8 cellular contexts compared by ENCODE assay signal in the genomic region with DNA sequence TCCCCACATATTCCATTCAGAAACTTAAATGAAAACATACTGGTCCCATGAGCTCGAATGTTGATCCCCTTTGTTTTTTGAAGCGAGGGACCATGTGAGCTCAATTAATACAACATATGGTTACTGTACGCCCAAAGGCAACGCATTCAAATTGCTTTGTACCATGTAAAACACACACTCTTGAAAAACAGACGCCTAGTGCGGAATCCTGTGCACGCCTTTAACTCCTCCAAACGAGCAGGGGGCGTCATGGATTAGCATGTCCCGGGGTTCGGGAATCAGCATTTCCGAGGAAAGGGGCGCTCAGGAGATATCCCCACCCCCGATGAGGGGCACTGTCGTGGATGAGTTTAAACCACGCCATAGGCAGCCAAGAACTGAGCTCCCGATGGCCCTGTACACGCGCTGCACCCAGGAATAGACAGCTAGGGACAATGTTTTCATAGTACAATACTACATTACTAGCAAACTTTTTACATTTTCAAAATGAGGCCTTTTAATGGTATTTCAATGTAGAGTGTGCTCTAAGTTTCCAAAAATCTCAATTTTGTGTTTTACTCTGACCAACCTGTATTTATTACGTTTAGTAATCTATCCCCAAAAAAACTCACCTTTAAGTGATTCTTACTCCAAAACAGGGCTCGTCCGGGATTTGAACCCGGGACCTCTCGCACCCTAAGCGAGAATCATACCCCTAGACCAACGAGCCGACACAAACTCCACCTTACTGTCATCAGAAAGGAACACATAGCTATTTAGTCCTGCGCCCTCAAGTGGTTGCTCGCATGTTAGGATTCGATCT. TPM values are rescaled to one million over a fixed set of nuclear protein-coding genes. Genes with fewer than 3 reads are reported as not detected.
DNase-seq lines count a peak whose midpoint lies in the region; ATAC-seq, FAIRE-seq and TF ChIP-seq lines count a peak whose summit lies in the region.

No MANE protein-coding gene starts in this region.

- no peaks in the 10 kb centered on the region for H3K9me1 ChIP-seq in keratinocyte (ENCODE audit: control insufficient read depth, extremely low read depth, insufficient read depth, low read length)

- no peaks in the 10 kb centered on the region for H3K27me3 ChIP-seq in keratinocyte (ENCODE audit: control insufficient read depth, extremely low read depth, insufficient read depth, low read length)

- H3K4me1 ChIP-seq in keratinocyte (ENCODE audit: control insufficient read depth, extremely low read depth, insufficient read depth, low read length): peaks cover 12% of the 10 kb centered on the region

- H3K9me3 Mint-ChIP-seq in WTC11: no peaks in the 10 kb centered on the region
- H3K9me3 Mint-ChIP-seq in central memory CD8-positive, alpha-beta T cell: peaks cover 12% of the 10 kb centered on the region

- H3K27ac ChIP-seq in keratinocyte (ENCODE audit: control insufficient read depth, insufficient read depth, low read length): peak overlapping the region; percentile 94

- H3K79me2 ChIP-seq in keratinocyte (ENCODE audit: control insufficient read depth, insufficient read depth, low read length): no peaks in the 10 kb centered on the region

- H4K20me1 ChIP-seq in keratinocyte (ENCODE audit: control insufficient read depth, extremely low read depth, insufficient read depth, low read length): no peaks in the 10 kb centered on the region

- H3K4me3 ChIP-seq in AG04449 (ENCODE audit: low read depth, low read length): peak overlapping the region; percentile 99
- peak overlapping the region; percentile 65 to 92 (median 86) for H3K4me3 ChIP-seq in keratinocyte (ENCODE audit: control insufficient read depth in 2 of 3, extremely low read depth in 1 of 3, insufficient read depth in 2 of 3, low read depth in 1 of 3, low read length in 3 of 3)

- DNase-seq in AG04449 (ENCODE audit: low read depth, low spot score): peak; percentile 44
- peak; percentile 85 for DNase-seq in NCI-H2196 (lab: John Stamatoyannopoulos, UW; ENCODE audit: unreplicated experiment)
- peak; percentile 82 for DNase-seq in WTC11 (ENCODE audit: low spot score)
- DNase-seq in central memory CD8-positive, alpha-beta T cell (ENCODE audit: low spot score in 2 of 2): peak; percentile 87 to 89
- no peak for DNase-seq in keratinocyte (ENCODE audit: low read depth, low spot score)
- DNase-seq in stimulated activated CD4-positive, alpha-beta T cell treated with anti-CD3 and anti-CD28 coated beads, Interleukin-15, amount 100 ng/mL, for 1 hour (ENCODE audit: low read depth in 1 of 2, low spot score in 1 of 2): peak; percentile 66 to 79

- FAIRE-seq in keratinocyte (lab: Jason Lieb, UNC): no peak

- ATAC-seq in GM18867 (IDR thresholded peaks at IDR 0.05; ENCODE audit: unreplicated experiment) (peak; percentile 38), HG03139 (IDR thresholded peaks at IDR 0.05; ENCODE audit: unreplicated experiment) (peak; percentile 30), WTC11 (peak; percentile 35)
- peak; percentile 61 for ATAC-seq in central memory CD8-positive, alpha-beta T cell (replicated peaks; ENCODE audit: extremely low read depth, poor library complexity, severe bottlenecking)

- H3K36me3 Mint-ChIP-seq in WTC11: no peaks in the 10 kb centered on the region
- H3K36me3 Mint-ChIP-seq in central memory CD8-positive, alpha-beta T cell (ENCODE audit: insufficient read depth): peaks cover 43% of the 10 kb centered on the region

- TF ChIP-seq CTCF in AG04449 (IDR thresholded peaks at IDR 0.05; ENCODE audit: insufficient read depth, low read length, missing control alignments) (peak; percentile 85), WTC11 (IDR thresholded peaks at IDR 0.05) (peak; percentile 57; the same call in 1 of the 2 replicates), keratinocyte (optimal IDR thresholded peaks at IDR 0.05 in 1 of 3, IDR thresholded peaks at IDR 0.05 in 1 of 3, conservative IDR thresholded peaks at IDR 0.05 in 1 of 3; ENCODE audit: extremely low read depth in 1 of 3, insufficient read depth in 2 of 3, low read length in 3 of 3) (peak; percentile 87 to 96 (median 87))

- H3K9ac ChIP-seq in keratinocyte (ENCODE audit: control insufficient read depth, extremely low read depth, insufficient read depth, low read length): peak overlapping the region; percentile 98

- peak overlapping the region; percentile 94 for H3K4me2 ChIP-seq in keratinocyte (ENCODE audit: control insufficient read depth, extremely low read depth, insufficient read depth, low read depth, low read length)

- peak overlapping the region; percentile 17 for H3K27ac Mint-ChIP-seq in WTC11
- peak overlapping the region; percentile 100 for H3K27ac Mint-ChIP-seq in central memory CD8-positive, alpha-beta T cell (ENCODE audit: low read depth)

- no peaks in the 10 kb centered on the region for H3K36me3 ChIP-seq in keratinocyte (ENCODE audit: control insufficient read depth in 2 of 2, extremely low read depth in 1 of 2, insufficient read depth in 2 of 2, low read length in 2 of 2)

- H3K4me3 Mint-ChIP-seq in WTC11: peak overlapping the region; percentile 93
- H3K4me3 Mint-ChIP-seq in central memory CD8-positive, alpha-beta T cell: peak overlapping the region; percentile 92

- dilution Hi-C loops in keratinocyte (cut with MboI; ENCODE audit: extremely low pct_ligation_motif_present, low sequenced_read_pairs): no loop called here

- H3K4me1 Mint-ChIP-seq in WTC11: peaks cover 23% of the 10 kb centered on the region
- peaks cover 39% of the 10 kb centered on the region for H3K4me1 Mint-ChIP-seq in central memory CD8-positive, alpha-beta T cell

- POLR2A ChIA-PET in AG04449 (lab: Yijun Ruan, JAX) (interaction anchor here (0.7 kb wide), 2 partner anchors 82 to 190 kb away, joined by 4 to 5 read pairs; no protein-coding TSS in a partner anchor), WTC11 (lab: Charles Lee) (no interaction called here)

- H2AFZ ChIP-seq in keratinocyte (ENCODE audit: control insufficient read depth, low read length): peak overlapping the region; percentile 94

- H3K9me3 ChIP-seq in keratinocyte (ENCODE audit: control insufficient read depth, low read depth, low read length): no peaks in the 10 kb centered on the region

- CTCF ChIA-PET in AG04449 (lab: Yijun Ruan, JAX) (interaction anchor here (0.7 to 4.9 kb wide), 21 partner anchors 9 to 520 kb away, joined by 3 to 26 read pairs (median 5); a partner anchor contains a TSS), WTC11 (lab: Charles Lee) (interaction anchor here (0.9 to 1.1 kb wide), 5 partner anchors 27 to 141 kb away, joined by 3 to 6 read pairs (median 3); no protein-coding TSS in a partner anchor)

- peaks cover 29% of the 10 kb centered on the region for H3K27me3 Mint-ChIP-seq in WTC11 (ENCODE audit: low read depth)
- peaks cover 15% of the 10 kb centered on the region for H3K27me3 Mint-ChIP-seq in central memory CD8-positive, alpha-beta T cell

TF ChIP-seq in WTC11, 78 proteins besides CTCF, POLR2A, EP300 and RAD21 (continues in another document):
- TF ChIP-seq, protein P1, sequence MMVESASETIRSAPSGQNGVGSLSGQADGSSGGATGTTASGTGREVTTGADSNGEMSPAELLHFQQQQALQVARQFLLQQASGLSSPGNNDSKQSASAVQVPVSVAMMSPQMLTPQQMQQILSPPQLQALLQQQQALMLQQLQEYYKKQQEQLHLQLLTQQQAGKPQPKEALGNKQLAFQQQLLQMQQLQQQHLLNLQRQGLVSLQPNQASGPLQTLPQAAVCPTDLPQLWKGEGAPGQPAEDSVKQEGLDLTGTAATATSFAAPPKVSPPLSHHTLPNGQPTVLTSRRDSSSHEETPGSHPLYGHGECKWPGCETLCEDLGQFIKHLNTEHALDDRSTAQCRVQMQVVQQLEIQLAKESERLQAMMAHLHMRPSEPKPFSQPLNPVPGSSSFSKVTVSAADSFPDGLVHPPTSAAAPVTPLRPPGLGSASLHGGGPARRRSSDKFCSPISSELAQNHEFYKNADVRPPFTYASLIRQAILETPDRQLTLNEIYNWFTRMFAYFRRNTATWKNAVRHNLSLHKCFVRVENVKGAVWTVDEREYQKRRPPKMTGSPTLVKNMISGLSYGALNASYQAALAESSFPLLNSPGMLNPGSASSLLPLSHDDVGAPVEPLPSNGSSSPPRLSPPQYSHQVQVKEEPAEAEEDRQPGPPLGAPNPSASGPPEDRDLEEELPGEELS (CRISPR knock-in tag; IDR thresholded peaks at IDR 0.05): 0 out of 2 replicates have a peak, but pooled peaks have one; percentile 31
- TF ChIP-seq, protein P2, sequence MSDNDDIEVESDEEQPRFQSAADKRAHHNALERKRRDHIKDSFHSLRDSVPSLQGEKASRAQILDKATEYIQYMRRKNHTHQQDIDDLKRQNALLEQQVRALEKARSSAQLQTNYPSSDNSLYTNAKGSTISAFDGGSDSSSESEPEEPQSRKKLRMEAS (CRISPR knock-in tag; IDR thresholded peaks at IDR 0.05): no peak
- TF ChIP-seq, protein P3, sequence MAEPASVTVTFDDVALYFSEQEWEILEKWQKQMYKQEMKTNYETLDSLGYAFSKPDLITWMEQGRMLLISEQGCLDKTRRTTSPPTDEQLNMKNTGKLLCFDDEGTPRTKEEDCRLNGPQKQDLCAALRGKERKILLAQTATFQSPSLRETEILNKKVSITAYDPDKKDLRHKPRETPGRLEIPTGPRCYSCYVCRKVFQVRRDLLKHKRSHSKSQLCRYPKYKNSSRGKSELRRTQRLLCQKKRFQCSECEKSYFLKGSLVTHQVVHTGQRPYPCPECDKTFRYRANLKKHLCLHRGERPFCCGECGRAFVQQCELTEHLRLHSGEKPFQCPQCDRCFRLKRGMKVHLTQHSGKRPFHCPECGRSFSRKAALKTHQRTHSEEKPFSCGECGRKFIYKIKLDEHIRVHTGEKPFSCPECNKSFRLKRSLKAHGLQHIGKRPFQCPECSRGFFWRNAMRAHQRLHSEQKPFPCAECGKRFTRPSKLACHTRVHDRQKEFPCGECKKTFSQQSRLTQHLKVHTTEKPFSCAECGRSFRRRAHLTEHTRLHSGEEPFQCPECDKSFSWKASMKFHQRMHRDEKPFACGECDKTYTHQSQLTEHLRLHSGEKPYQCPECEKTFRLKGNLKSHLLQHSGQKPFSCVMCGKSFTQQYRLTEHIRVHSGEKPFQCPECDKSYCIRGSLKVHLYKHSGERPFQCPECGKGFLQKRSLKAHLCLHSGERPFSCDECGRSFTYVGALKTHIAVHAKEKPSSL (CRISPR knock-in tag; conservative IDR thresholded peaks at IDR 0.05): no peak

RNA-seq across cellular contexts. Expression of a gene that starts 6.7 kb away (rescaled TPM):
- 71.7 to 74.1 TPM (median 72.3 TPM) in 3 replicates for total RNA-seq in WTC11 (2021)
- polyA plus RNA-seq in keratinocyte: 107 to 195 TPM (median 120 TPM) in 3 replicates
- polyA plus RNA-seq in keratinocyte (2011; ENCODE audit: low read depth): 38.3 TPM
- 54.9 and 118 TPM in 2 replicates for polyA plus RNA-seq in keratinocyte (2011; cell fraction: cytosol; rRNA removed)
- polyA plus RNA-seq in keratinocyte (2011; cell fraction: nucleus; rRNA removed): 181 and 205 TPM in 2 replicates
- 58.0 and 113 TPM in 2 replicates for polyA plus RNA-seq in keratinocyte (2012; ENCODE audit: low replicate concordance)
- polyA minus RNA-seq in keratinocyte: 63.2 to 126 TPM (median 72.7 TPM) in 3 replicates
- polyA minus RNA-seq in keratinocyte (2011; cell fraction: cytosol; rRNA and poly(A)+ RNA removed): 83.1 TPM
- 84.3 and 219 TPM in 2 replicates for polyA minus RNA-seq in keratinocyte (2011; cell fraction: nucleus; rRNA and poly(A)+ RNA removed)
